20 cellular contexts compared by ENCODE assay signal in the genomic region with DNA sequence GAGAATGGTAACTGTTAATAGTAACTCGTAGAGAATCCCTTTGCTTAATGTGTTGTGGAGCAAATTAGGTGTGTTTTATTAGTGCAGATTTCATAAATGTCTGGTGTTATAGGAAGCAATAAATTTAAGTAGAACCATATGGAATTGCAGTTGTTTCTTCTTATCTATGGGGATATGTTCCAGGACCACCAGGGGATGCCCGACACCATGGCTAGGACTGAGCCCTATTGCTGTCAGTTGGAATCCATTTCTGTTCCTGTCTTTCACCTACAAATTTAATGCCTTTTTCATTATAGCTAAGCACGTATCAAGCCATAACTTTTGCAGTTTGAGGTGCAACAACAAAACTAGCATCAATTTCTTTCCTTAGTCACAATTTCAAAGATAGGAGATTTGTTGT.
DNase-seq lines count a peak whose midpoint lies in the region; ATAC-seq and TF ChIP-seq lines count a peak whose summit lies in the region.
"Had no signal": no experiment of that assay in that cellular context is flagged by ENCODE, and none has a peak within 500 bp of the region (broad histone marks: within the 10 kb centered on the region; RNA-seq: fewer than 3 reads in every experiment).

No MANE protein-coding gene starts in this region.

- H3K9me3 ChIP-seq in PC-9 (ENCODE audit: insufficient read depth, low read depth), result no peaks in the 10 kb centered on the region
- H3K9me3 ChIP-seq in endodermal cell (ENCODE audit: control insufficient read depth, low read length), result no peaks in the 10 kb centered on the region
- no peaks in the 10 kb centered on the region for H3K9me3 ChIP-seq in gastrocnemius medialis
- H3K9me3 ChIP-seq: ovary, thoracic aorta had no signal

- no peaks in the 10 kb centered on the region for H3K9me3 Mint-ChIP-seq in endodermal cell
- H3K9me3 Mint-ChIP-seq in activated naive CD8-positive, alpha-beta T cell treated with anti-CD3 and anti-CD28 coated beads for 36 hours, result no peaks in the 10 kb centered on the region
- no peaks in the 10 kb centered on the region for H3K9me3 Mint-ChIP-seq in osteocyte (ENCODE audit: unreplicated experiment)
- H3K9me3 Mint-ChIP-seq: CD8-positive, alpha-beta T cell had no signal

- no peaks in the 10 kb centered on the region for H4K20me1 ChIP-seq in PC-9 (ENCODE audit: insufficient read depth)

- no TSS peak for BruUV-seq in PC-9 (replicated peaks; lab: Mats Ljungman, UMichigan)

- intact Hi-C loops in PC-9 (cut with micrococcal nuclease; ENCODE audit: unreplicated experiment), result no loop called here
- intact Hi-C loops in gastrocnemius medialis (cut with DNase I; ENCODE audit: low total_unique reads), result no loop called here

- peaks cover 20% of the 10 kb centered on the region for H3K4me1 Mint-ChIP-seq in endodermal cell
- H3K4me1 Mint-ChIP-seq in activated naive CD8-positive, alpha-beta T cell treated with anti-CD3 and anti-CD28 coated beads for 36 hours, result no peaks in the 10 kb centered on the region
- peaks cover 7% of the 10 kb centered on the region for H3K4me1 Mint-ChIP-seq in osteocyte (ENCODE audit: unreplicated experiment)

- TF ChIP-seq CTCF in GM12872 (IDR thresholded peaks at IDR 0.05; ENCODE audit: insufficient read depth, low read depth, low read length) (0 out of 3 replicates have a peak, but pooled peaks have one; percentile 8), PC-9 (conservative IDR thresholded peaks at IDR 0.05) (no peak), endodermal cell (conservative IDR thresholded peaks at IDR 0.05) (peak; percentile 39), gastrocnemius medialis (IDR thresholded peaks at IDR 0.05 in 4 of 5, conservative IDR thresholded peaks at IDR 0.05 in 1 of 5) (peak; percentile 23 to 54 (median 39)), osteocyte (IDR thresholded peaks at IDR 0.05) (no peak)

- no peak overlapping the region for H3K4me2 ChIP-seq in PC-9

- no peak overlapping the region for H3K9ac ChIP-seq in endodermal cell (ENCODE audit: extremely low read depth, low read length, poor library complexity, severe bottlenecking)

- DNase-seq in PC-9 (no peak), endodermal cell (no peak), gastrocnemius medialis (peak in 1 of 2 donors; percentile 21), osteocyte (ENCODE audit: extremely low spot score, unreplicated experiment) (no peak)
- DNase-seq in activated naive CD8-positive, alpha-beta T cell treated with anti-CD3 and anti-CD28 coated beads for 36 hours, result no peak
- DNase-seq: activated CD4-positive, alpha-beta T cell treated with anti-CD3 and anti-CD28 coated beads for 36 hours; activated effector memory CD4-positive, alpha-beta T cell treated with anti-CD3 and anti-CD28 coated beads, Interleukin-2, amount 50 U/mL, for 16 hours; amniotic stem cell; CD8-positive, alpha-beta T cell; cerebellar nuclear complex; DND-41; left ventricle myocardium superior; NCI-H1436 treated with DMSO at 0.1 percent for 48 hours; NCI-H446 treated with DMSO at 0.1 percent for 48 hours; ovary; SIG-M5; T1000 had no signal

- H3K4me1 ChIP-seq in PC-9 (replicated peaks; ENCODE audit: insufficient read depth), result no peaks in the 10 kb centered on the region
- H3K4me1 ChIP-seq in endodermal cell (ENCODE audit: control insufficient read depth, insufficient read depth, low read length), result peaks cover 6% of the 10 kb centered on the region
- H3K4me1 ChIP-seq in gastrocnemius medialis, result peaks cover 0 to 5% of the 10 kb centered on the region in 2 donors

- H3F3A ChIP-seq in PC-9 (ENCODE audit: insufficient read depth, low read depth), result no peaks in the 10 kb centered on the region

- no peaks in the 10 kb centered on the region for H3K9me2 ChIP-seq in PC-9 (ENCODE audit: insufficient read depth)

- H3K27me3 Mint-ChIP-seq in endodermal cell (ENCODE audit: insufficient read depth) (peaks cover 2% of the 10 kb centered on the region), osteocyte (ENCODE audit: unreplicated experiment) (no peaks in the 10 kb centered on the region)
- H3K27me3 Mint-ChIP-seq in activated naive CD8-positive, alpha-beta T cell treated with anti-CD3 and anti-CD28 coated beads for 36 hours, result peaks cover 6% of the 10 kb centered on the region

- H3K27ac ChIP-seq in PC-9 (no peak overlapping the region), endodermal cell (ENCODE audit: low read depth, low read length) (no peak overlapping the region), gastrocnemius medialis (no peak overlapping the region)
- H3K27ac ChIP-seq: ovary, thoracic aorta had no signal

- H3K27me3 ChIP-seq in PC-9 (ENCODE audit: insufficient read depth, low read depth) (no peaks in the 10 kb centered on the region), endodermal cell (ENCODE audit: control insufficient read depth, insufficient read depth, low read length, poor library complexity, severe bottlenecking) (no peaks in the 10 kb centered on the region), gastrocnemius medialis (no peaks in the 10 kb centered on the region)
- H3K27me3 ChIP-seq: ovary had no signal

- no peak overlapping the region for H3K4me3 ChIP-seq in PC-9
- H3K4me3 ChIP-seq in endodermal cell (ENCODE audit: low read length), result no peak overlapping the region
- no peak overlapping the region for H3K4me3 ChIP-seq in gastrocnemius medialis
- H3K4me3 ChIP-seq: ovary, thoracic aorta had no signal

- no peak for TF ChIP-seq POLR2A in gastrocnemius medialis (IDR thresholded peaks at IDR 0.05)

- POLR2A ChIA-PET in PC-9 (lab: Charles Lee; ENCODE audit: unreplicated experiment), result no interaction called here

- H3K4me3 Mint-ChIP-seq in endodermal cell, result no peak overlapping the region
- H3K4me3 Mint-ChIP-seq in activated naive CD8-positive, alpha-beta T cell treated with anti-CD3 and anti-CD28 coated beads for 36 hours, result no peak overlapping the region
- no peak overlapping the region for H3K4me3 Mint-ChIP-seq in osteocyte (ENCODE audit: unreplicated experiment)
- H3K4me3 Mint-ChIP-seq: activated CD4-positive, alpha-beta T cell treated with anti-CD3 and anti-CD28 coated beads for 36 hours; CD8-positive, alpha-beta T cell had no signal

- no peaks in the 10 kb centered on the region for H3K79me2 ChIP-seq in PC-9 (ENCODE audit: low read depth)

- H3K36me3 Mint-ChIP-seq in endodermal cell (ENCODE audit: low read depth) (no peaks in the 10 kb centered on the region), osteocyte (ENCODE audit: unreplicated experiment) (no peaks in the 10 kb centered on the region)
- no peaks in the 10 kb centered on the region for H3K36me3 Mint-ChIP-seq in activated naive CD8-positive, alpha-beta T cell treated with anti-CD3 and anti-CD28 coated beads for 36 hours
- H3K36me3 Mint-ChIP-seq: CD8-positive, alpha-beta T cell had no signal

- ATAC-seq in gastrocnemius medialis, result peak in 1 of 2 donors; percentile 61
- no peak for ATAC-seq in GM19455 (IDR thresholded peaks at IDR 0.05; ENCODE audit: unreplicated experiment)
- ATAC-seq: activated CD4-positive, alpha-beta T cell treated with anti-CD3 and anti-CD28 coated beads for 36 hours; CD8-positive, alpha-beta T cell; left ventricle myocardium superior had no signal

- H3K36me3 ChIP-seq in PC-9 (ENCODE audit: low read depth) (no peaks in the 10 kb centered on the region), endodermal cell (ENCODE audit: control insufficient read depth, insufficient read depth, low read length) (no peaks in the 10 kb centered on the region), gastrocnemius medialis (no peaks in the 10 kb centered on the region)
- H3K36me3 ChIP-seq: ovary, thoracic aorta had no signal

- WGBS in endodermal cell (ENCODE audit: insufficient coverage in 1 of 2, insufficient read length in 1 of 2), 2 experiments, result 85 to 97% methylated on average over 3 of the region's 3 CpGs

- no peak overlapping the region for H3K27ac Mint-ChIP-seq in endodermal cell
- H3K27ac Mint-ChIP-seq in activated naive CD8-positive, alpha-beta T cell treated with anti-CD3 and anti-CD28 coated beads for 36 hours, result no peak overlapping the region
- no peak overlapping the region for H3K27ac Mint-ChIP-seq in osteocyte (ENCODE audit: unreplicated experiment)
- H3K27ac Mint-ChIP-seq: activated CD4-positive, alpha-beta T cell treated with anti-CD3 and anti-CD28 coated beads for 36 hours; CD8-positive, alpha-beta T cell had no signal

- in situ Hi-C loops in gastrocnemius medialis (cut with MboI; ENCODE audit: low sequenced_read_pairs in 4 of 4), result no loop called here

- CTCF ChIA-PET in PC-9 (lab: Charles Lee), result no interaction called here

- 0 out of 2 replicates have a peak overlapping the region, but pooled peaks have one; percentile 41 for H2AFZ ChIP-seq in PC-9

Comparison
In these comparisons a context has a peak if more than half of its experiments do, and no peak if none do; other contexts are left out.
1. CTCF ChIP-seq: peak in GM12872 (single experiment), endodermal cell (single experiment) and gastrocnemius medialis (5 of 5); none in PC-9 (single experiment) and osteocyte (single experiment).